In the genomic region with DNA sequence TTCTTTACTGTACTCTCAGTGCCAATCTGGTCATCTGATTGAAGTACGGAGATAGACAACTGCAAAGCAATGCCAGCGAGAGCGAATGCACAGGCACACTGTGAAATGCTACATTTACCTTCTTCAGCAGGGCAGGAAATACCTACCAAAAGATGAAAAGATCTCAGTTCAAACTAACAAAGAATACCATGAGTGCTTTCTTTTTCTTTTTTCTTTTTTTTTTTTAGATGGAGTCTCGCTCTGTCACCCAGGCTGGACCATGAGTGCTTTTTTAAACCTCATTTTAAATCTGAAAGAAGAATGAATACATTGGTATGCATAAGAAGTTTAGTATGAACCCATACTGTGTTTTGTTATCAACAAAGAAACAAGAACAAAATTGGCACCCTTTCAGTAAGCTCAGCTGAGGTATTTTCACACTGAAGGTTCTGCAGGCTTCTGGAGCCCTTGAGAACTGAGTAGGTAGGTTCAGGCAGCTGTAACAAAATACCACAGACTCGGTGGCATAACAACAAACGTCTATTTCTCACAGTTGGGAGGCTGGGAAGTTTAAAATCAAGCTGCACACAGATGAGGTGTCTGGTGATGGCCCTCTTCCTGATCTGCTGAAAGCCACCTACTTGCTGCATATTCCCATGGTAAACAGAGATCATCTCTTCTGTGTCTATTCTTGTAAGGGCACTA, we compare ENCODE assay signal across 1 cellular context.
TF ChIP-seq lines count a peak whose summit lies in the region.

No MANE protein-coding gene starts in this region.

TF ChIP-seq in SK-N-SH treated with all-trans-retinoic acid at 6 μM for 48 hours, 23 proteins besides CTCF, POLR2A, EP300 and RAD21 (continued from another document):
- TF ChIP-seq CSRNP3 (CRISPR knock-in tag; IDR thresholded peaks at IDR 0.05): no peak
- TF ChIP-seq, protein P1, sequence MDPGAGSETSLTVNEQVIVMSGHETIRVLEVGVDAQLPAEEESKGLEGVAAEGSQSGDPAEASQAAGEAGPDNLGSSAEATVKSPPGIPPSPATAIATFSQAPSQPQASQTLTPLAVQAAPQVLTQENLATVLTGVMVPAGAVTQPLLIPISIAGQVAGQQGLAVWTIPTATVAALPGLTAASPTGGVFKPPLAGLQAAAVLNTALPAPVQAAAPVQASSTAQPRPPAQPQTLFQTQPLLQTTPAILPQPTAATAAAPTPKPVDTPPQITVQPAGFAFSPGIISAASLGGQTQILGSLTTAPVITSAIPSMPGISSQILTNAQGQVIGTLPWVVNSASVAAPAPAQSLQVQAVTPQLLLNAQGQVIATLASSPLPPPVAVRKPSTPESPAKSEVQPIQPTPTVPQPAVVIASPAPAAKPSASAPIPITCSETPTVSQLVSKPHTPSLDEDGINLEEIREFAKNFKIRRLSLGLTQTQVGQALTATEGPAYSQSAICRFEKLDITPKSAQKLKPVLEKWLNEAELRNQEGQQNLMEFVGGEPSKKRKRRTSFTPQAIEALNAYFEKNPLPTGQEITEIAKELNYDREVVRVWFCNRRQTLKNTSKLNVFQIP (CRISPR knock-in tag; IDR thresholded peaks at IDR 0.05; ENCODE audit: borderline replicate concordance, low read depth): no peak
- TF ChIP-seq ZNF70 (CRISPR knock-in tag; IDR thresholded peaks at IDR 0.05): no peak
- no peak for TF ChIP-seq ZFP30 (CRISPR knock-in tag; IDR thresholded peaks at IDR 0.05)
- TF ChIP-seq, protein P2, sequence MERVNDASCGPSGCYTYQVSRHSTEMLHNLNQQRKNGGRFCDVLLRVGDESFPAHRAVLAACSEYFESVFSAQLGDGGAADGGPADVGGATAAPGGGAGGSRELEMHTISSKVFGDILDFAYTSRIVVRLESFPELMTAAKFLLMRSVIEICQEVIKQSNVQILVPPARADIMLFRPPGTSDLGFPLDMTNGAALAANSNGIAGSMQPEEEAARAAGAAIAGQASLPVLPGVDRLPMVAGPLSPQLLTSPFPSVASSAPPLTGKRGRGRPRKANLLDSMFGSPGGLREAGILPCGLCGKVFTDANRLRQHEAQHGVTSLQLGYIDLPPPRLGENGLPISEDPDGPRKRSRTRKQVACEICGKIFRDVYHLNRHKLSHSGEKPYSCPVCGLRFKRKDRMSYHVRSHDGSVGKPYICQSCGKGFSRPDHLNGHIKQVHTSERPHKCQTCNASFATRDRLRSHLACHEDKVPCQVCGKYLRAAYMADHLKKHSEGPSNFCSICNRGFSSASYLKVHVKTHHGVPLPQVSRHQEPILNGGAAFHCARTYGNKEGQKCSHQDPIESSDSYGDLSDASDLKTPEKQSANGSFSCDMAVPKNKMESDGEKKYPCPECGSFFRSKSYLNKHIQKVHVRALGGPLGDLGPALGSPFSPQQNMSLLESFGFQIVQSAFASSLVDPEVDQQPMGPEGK (CRISPR knock-in tag; IDR thresholded peaks at IDR 0.05; ENCODE audit: borderline replicate concordance): no peak
- no peak for TF ChIP-seq ESRRG (CRISPR knock-in tag; IDR thresholded peaks at IDR 0.05)
- no peak for TF ChIP-seq CSDC2 (CRISPR knock-in tag; IDR thresholded peaks at IDR 0.05)
- TF ChIP-seq TOX (CRISPR knock-in tag; IDR thresholded peaks at IDR 0.05; ENCODE audit: borderline replicate concordance): no peak
- no peak for TF ChIP-seq BACH2 (CRISPR knock-in tag; IDR thresholded peaks at IDR 0.05; ENCODE audit: borderline replicate concordance)
- no peak for TF ChIP-seq PPARA (CRISPR knock-in tag; IDR thresholded peaks at IDR 0.05; ENCODE audit: borderline replicate concordance)
- TF ChIP-seq TCF4 (CRISPR knock-in tag; IDR thresholded peaks at IDR 0.05; ENCODE audit: borderline replicate concordance): no peak
- TF ChIP-seq, protein P3, sequence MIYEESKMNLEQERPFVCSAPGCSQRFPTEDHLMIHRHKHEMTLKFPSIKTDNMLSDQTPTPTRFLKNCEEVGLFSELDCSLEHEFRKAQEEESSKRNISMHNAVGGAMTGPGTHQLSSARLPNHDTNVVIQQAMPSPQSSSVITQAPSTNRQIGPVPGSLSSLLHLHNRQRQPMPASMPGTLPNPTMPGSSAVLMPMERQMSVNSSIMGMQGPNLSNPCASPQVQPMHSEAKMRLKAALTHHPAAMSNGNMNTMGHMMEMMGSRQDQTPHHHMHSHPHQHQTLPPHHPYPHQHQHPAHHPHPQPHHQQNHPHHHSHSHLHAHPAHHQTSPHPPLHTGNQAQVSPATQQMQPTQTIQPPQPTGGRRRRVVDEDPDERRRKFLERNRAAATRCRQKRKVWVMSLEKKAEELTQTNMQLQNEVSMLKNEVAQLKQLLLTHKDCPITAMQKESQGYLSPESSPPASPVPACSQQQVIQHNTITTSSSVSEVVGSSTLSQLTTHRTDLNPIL (CRISPR knock-in tag; IDR thresholded peaks at IDR 0.05; ENCODE audit: low read depth): no peak
- TF ChIP-seq ZNF565 (CRISPR knock-in tag; conservative IDR thresholded peaks at IDR 0.05; ENCODE audit: low read depth): no peak
- no peak for TF ChIP-seq ZNF8 (CRISPR knock-in tag; IDR thresholded peaks at IDR 0.05)
TF ChIP-seq in SK-N-SH treated with all-trans-retinoic acid at 6 μM for 48 hours: peak in this region for 0.
